14 cellular contexts compared by ENCODE assay signal in genomic region chr2:182920631-182921056, GRCh38. TPM values are rescaled to one million over a fixed set of nuclear protein-coding genes. Genes with fewer than 3 reads are reported as not detected.
A peak's percentile ranks its signal among the peaks of the same experiment; 100 is the strongest.
DNase-seq lines count a peak whose midpoint lies in the region; ATAC-seq and TF ChIP-seq lines count a peak whose summit lies in the region.
"Had no signal": no experiment of that assay in that cellular context is flagged by ENCODE, and none has a peak within 500 bp of the region (broad histone marks: within the 10 kb centered on the region; RNA-seq: fewer than 3 reads in every experiment).

No MANE protein-coding gene starts in this region.

- H3K27ac ChIP-seq in foreskin keratinocyte (no peak overlapping the region), dorsolateral prefrontal cortex (no peak overlapping the region)
- H3K27ac ChIP-seq: C4-2B, heart left ventricle, suprapubic skin had no signal

- ATAC-seq in GM18502 (IDR thresholded peaks at IDR 0.05; ENCODE audit: poor library complexity, unreplicated experiment) (peak; percentile 70), GM21367 (IDR thresholded peaks at IDR 0.05; ENCODE audit: unreplicated experiment) (peak; percentile 55), HG03064 (IDR thresholded peaks at IDR 0.05; ENCODE audit: low read depth, unreplicated experiment) (peak; percentile 55), foreskin keratinocyte (no peak)
- ATAC-seq: T-helper 17 cell had no signal

- TF ChIP-seq CTCF in foreskin keratinocyte (conservative IDR thresholded peaks at IDR 0.05) (no peak), lower leg skin (IDR thresholded peaks at IDR 0.05) (no peak), dorsolateral prefrontal cortex (IDR thresholded peaks at IDR 0.05 in 54 of 56, conservative IDR thresholded peaks at IDR 0.05 in 2 of 56; ENCODE audit: low read depth in 1 of 56, partially characterized antibody in 56 of 56) (no peak)

- no peaks in the 10 kb centered on the region for H3K4me1 ChIP-seq in foreskin keratinocyte
- H3K4me1 ChIP-seq: suprapubic skin had no signal

- 79 to 82% methylated on average over 5 of the region's 5 CpGs for WGBS in lower leg skin, 2 donors

- intact Hi-C loops in lower leg skin (cut with DNase I; ENCODE audit: low total_unique reads) (no loop called here), dorsolateral prefrontal cortex (cut with DNase I) (no loop called here)

- H3K4me3 ChIP-seq in lower leg skin (ENCODE audit: low read depth, poor library complexity, severe bottlenecking), result no peak overlapping the region
- H3K4me3 ChIP-seq in dorsolateral prefrontal cortex, result no peak overlapping the region
- H3K4me3 ChIP-seq: heart left ventricle, suprapubic skin had no signal

- DNase-seq in fibroblast of peridontal ligament (ENCODE audit: extremely low read depth) (peak; percentile 22), foreskin keratinocyte (no peak), lower leg skin (ENCODE audit: low spot score in 2 of 2) (no peak), dorsolateral prefrontal cortex (no peak), cerebellum (ENCODE audit: low spot score) (no peak)
- DNase-seq: H7, heart left ventricle, NCI-H2029, T-helper 17 cell had no signal

- no peak for TF ChIP-seq POLR2A in lower leg skin (IDR thresholded peaks at IDR 0.05)

- H3K27me3 ChIP-seq in foreskin keratinocyte (no peaks in the 10 kb centered on the region), dorsolateral prefrontal cortex (no peaks in the 10 kb centered on the region)
- H3K27me3 ChIP-seq: heart left ventricle, suprapubic skin had no signal

RNA-seq across cellular contexts. Expression of gene FRZB, which starts 54.2 kb away (rescaled TPM):
- total RNA-seq in foreskin keratinocyte, result not detected in 2 replicates
- not detected in 2 replicates for polyA plus RNA-seq in foreskin keratinocyte
- 10 to 100 TPM in 2 of 4 donors, 1 to 10 TPM in 2; 1.6 to 20.4 (median 12.0) TPM for total RNA-seq in lower leg skin
- 10 to 100 TPM in 25 of 120 experiments, 1 to 10 TPM in 95; 1.1 to 55.4 (median 4.8) TPM for total RNA-seq in dorsolateral prefrontal cortex
- 10.2 TPM for total RNA-seq in cerebellum
- total RNA-seq: T-helper 17 cell had no signal
